8 cellular contexts compared by ENCODE assay signal in the genomic region with DNA sequence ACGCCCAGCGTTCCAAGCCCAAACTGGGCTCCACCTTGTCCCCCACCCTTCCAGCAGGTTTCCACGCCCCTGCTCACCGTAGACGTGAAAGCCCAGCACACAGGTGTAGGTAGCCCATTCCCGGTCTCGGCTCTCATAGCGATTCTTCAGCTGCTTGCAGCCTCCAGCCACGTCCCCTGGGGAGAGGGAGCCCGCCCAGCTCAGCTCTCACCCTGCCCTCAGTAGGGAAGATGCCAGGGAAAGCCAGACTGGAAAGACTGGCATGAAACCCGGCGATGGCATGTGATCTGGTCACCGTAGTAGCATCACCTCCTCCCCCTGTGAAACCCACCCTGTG. TPM values are rescaled to one million over a fixed set of nuclear protein-coding genes. Genes with fewer than 3 reads are reported as not detected.
A peak's percentile ranks its signal among the peaks of the same experiment; 100 is the strongest.
DNase-seq lines count a peak whose midpoint lies in the region; ATAC-seq and TF ChIP-seq lines count a peak whose summit lies in the region.

No MANE protein-coding gene starts in this region.

- H3K9ac ChIP-seq in BLaER1 (peak overlapping the region; percentile 100; the same call in 1 of the 2 replicates), Karpas-422 (ENCODE audit: low read length) (no peak overlapping the region)

- H3K4me2 ChIP-seq in BLaER1 = peak overlapping the region; percentile 93
- no peak overlapping the region for H3K4me2 ChIP-seq in Karpas-422 (ENCODE audit: low read depth, low read length, poor library complexity, severe bottlenecking)

- ATAC-seq in GM21529 (IDR thresholded peaks at IDR 0.05; ENCODE audit: unreplicated experiment) = no peak

- no peak overlapping the region for H2AFZ ChIP-seq in Karpas-422 (ENCODE audit: low read length)

- peaks cover 19% of the 10 kb centered on the region for H3K27me3 Mint-ChIP-seq in endothelial cell (ENCODE audit: unreplicated experiment)
- peaks cover 23% of the 10 kb centered on the region for H3K27me3 Mint-ChIP-seq in neural crest cell (ENCODE audit: low read depth)

- TF ChIP-seq CTCF in endothelial cell (IDR thresholded peaks at IDR 0.05; ENCODE audit: unreplicated experiment) (no peak), neural crest cell (conservative IDR thresholded peaks at IDR 0.05) (no peak)

- H3K36me3 Mint-ChIP-seq in endothelial cell (ENCODE audit: low read depth, unreplicated experiment) (peaks cover 56% of the 10 kb centered on the region), neural crest cell (ENCODE audit: low read depth) (peaks cover 30% of the 10 kb centered on the region)

- H3K27me3 ChIP-seq in BLaER1 (no peaks in the 10 kb centered on the region), Karpas-422 (ENCODE audit: low read length) (no peaks in the 10 kb centered on the region)

- H3K9me3 ChIP-seq in BLaER1 (no peaks in the 10 kb centered on the region), Karpas-422 (ENCODE audit: low read length) (no peaks in the 10 kb centered on the region)

- H3K4me1 ChIP-seq in BLaER1 = peaks cover 61% of the 10 kb centered on the region
- peaks cover 44% of the 10 kb centered on the region for H3K4me1 ChIP-seq in Karpas-422 (ENCODE audit: low read length)

- H3K27ac Mint-ChIP-seq in endothelial cell (ENCODE audit: unreplicated experiment) = peak overlapping the region; percentile 89
- no peak overlapping the region for H3K27ac Mint-ChIP-seq in neural crest cell (ENCODE audit: unreplicated experiment)

- peaks cover 33% of the 10 kb centered on the region for H3K79me2 ChIP-seq in Karpas-422 (ENCODE audit: low read length)

- H3K27ac ChIP-seq in BLaER1 = peak overlapping the region; percentile 100
- H3K27ac ChIP-seq in Karpas-422 (ENCODE audit: low read length) = no peak overlapping the region

- peak; percentile 39 for DNase-seq in Karpas-422
- DNase-seq in endothelial cell (ENCODE audit: low spot score) = no peak
- DNase-seq in neural crest cell (ENCODE audit: low read depth, low spot score) = no peak
- DNase-seq in NCI-H446 treated with DMSO at 0.1 percent for 48 hours (lab: John Stamatoyannopoulos, UW) = no peak
- no peak for DNase-seq in NCI-H128 (lab: John Stamatoyannopoulos, UW; ENCODE audit: unreplicated experiment)
- no peak for DNase-seq in NOMO-1 (lab: John Stamatoyannopoulos, UW; ENCODE audit: unreplicated experiment in 2 of 2)

- peaks cover 21% of the 10 kb centered on the region for H4K20me1 ChIP-seq in BLaER1
- H4K20me1 ChIP-seq in Karpas-422 (ENCODE audit: insufficient read depth, low read depth, low read length) = peaks cover 28% of the 10 kb centered on the region; the same call in 1 of the 2 replicates

- no peaks in the 10 kb centered on the region for H3K9me2 ChIP-seq in Karpas-422 (replicated peaks; ENCODE audit: insufficient read depth, low read length)

- H3K4me3 Mint-ChIP-seq in endothelial cell (ENCODE audit: unreplicated experiment) (peak overlapping the region; percentile 91), neural crest cell (peak overlapping the region; percentile 81)

- H3K9me3 Mint-ChIP-seq in endothelial cell (ENCODE audit: unreplicated experiment) (no peaks in the 10 kb centered on the region), neural crest cell (no peaks in the 10 kb centered on the region)

- peaks cover 52% of the 10 kb centered on the region for H3K4me1 Mint-ChIP-seq in endothelial cell (ENCODE audit: unreplicated experiment)
- H3K4me1 Mint-ChIP-seq in neural crest cell = peaks cover 58% of the 10 kb centered on the region

- H3K4me3 ChIP-seq in BLaER1 (peak overlapping the region; percentile 91), Karpas-422 (ENCODE audit: low read length) (no peak overlapping the region)

- peaks cover 52% of the 10 kb centered on the region for H3K36me3 ChIP-seq in BLaER1
- peaks cover 32% of the 10 kb centered on the region for H3K36me3 ChIP-seq in Karpas-422 (ENCODE audit: insufficient read depth, low read length)

RNA-seq across cellular contexts. Expression of a gene that starts 1.4 kb away (rescaled TPM):
- total RNA-seq in Karpas-422 (2014; rRNA removed; shearing (Covaris generic); ENCODE audit: low replicate concordance) = 60.2 and 89.3 TPM in 2 replicates
- total RNA-seq in endothelial cell (ENCODE audit: unreplicated experiment) (157 TPM), neural crest cell (195 and 203 TPM in 2 replicates)

RNA-seq across cellular contexts. Expression of a gene that starts 9.5 kb away (rescaled TPM):
- total RNA-seq in Karpas-422 (2014; rRNA removed; shearing (Covaris generic); ENCODE audit: low replicate concordance) = 21.2 and 22.0 TPM in 2 replicates
- total RNA-seq in endothelial cell (ENCODE audit: unreplicated experiment) (98.6 TPM), neural crest cell (37.4 and 40.0 TPM in 2 replicates)

RNA-seq across cellular contexts. Expression of a gene that starts 10.0 kb away (rescaled TPM):
- 0.45 and 1.2 TPM in 2 replicates for total RNA-seq in Karpas-422 (2014; rRNA removed; shearing (Covaris generic); ENCODE audit: low replicate concordance)
- total RNA-seq in endothelial cell (ENCODE audit: unreplicated experiment) = 2.1 TPM
- total RNA-seq in neural crest cell = 0.23 and 0.75 TPM in 2 replicates

RNA-seq across cellular contexts. Expression of a gene that starts 11.7 kb away (rescaled TPM):
- 8.1 and 17.3 TPM in 2 replicates for total RNA-seq in Karpas-422 (2014; rRNA removed; shearing (Covaris generic); ENCODE audit: low replicate concordance)
- total RNA-seq in endothelial cell (ENCODE audit: unreplicated experiment) (21.2 TPM), neural crest cell (18.0 and 20.7 TPM in 2 replicates)

RNA-seq across cellular contexts. Expression of a gene that starts 18.7 kb away (rescaled TPM):
- 43.5 and 76.5 TPM in 2 replicates for total RNA-seq in Karpas-422 (2014; rRNA removed; shearing (Covaris generic); ENCODE audit: low replicate concordance)
- 32.8 TPM for total RNA-seq in endothelial cell (ENCODE audit: unreplicated experiment)
- total RNA-seq in neural crest cell = 57.4 and 58.3 TPM in 2 replicates
